1 cellular context compared by ENCODE assay signal in genomic region chr3:58164916-58165821, GRCh38.
A peak's percentile ranks its signal among the peaks of the same experiment; 100 is the strongest.
TF ChIP-seq lines count a peak whose summit lies in the region.

No MANE protein-coding gene starts in this region.

TF ChIP-seq in A549, 52 proteins besides CTCF, POLR2A, EP300 and RAD21 (continued from another document):
- TF ChIP-seq, protein P1, sequence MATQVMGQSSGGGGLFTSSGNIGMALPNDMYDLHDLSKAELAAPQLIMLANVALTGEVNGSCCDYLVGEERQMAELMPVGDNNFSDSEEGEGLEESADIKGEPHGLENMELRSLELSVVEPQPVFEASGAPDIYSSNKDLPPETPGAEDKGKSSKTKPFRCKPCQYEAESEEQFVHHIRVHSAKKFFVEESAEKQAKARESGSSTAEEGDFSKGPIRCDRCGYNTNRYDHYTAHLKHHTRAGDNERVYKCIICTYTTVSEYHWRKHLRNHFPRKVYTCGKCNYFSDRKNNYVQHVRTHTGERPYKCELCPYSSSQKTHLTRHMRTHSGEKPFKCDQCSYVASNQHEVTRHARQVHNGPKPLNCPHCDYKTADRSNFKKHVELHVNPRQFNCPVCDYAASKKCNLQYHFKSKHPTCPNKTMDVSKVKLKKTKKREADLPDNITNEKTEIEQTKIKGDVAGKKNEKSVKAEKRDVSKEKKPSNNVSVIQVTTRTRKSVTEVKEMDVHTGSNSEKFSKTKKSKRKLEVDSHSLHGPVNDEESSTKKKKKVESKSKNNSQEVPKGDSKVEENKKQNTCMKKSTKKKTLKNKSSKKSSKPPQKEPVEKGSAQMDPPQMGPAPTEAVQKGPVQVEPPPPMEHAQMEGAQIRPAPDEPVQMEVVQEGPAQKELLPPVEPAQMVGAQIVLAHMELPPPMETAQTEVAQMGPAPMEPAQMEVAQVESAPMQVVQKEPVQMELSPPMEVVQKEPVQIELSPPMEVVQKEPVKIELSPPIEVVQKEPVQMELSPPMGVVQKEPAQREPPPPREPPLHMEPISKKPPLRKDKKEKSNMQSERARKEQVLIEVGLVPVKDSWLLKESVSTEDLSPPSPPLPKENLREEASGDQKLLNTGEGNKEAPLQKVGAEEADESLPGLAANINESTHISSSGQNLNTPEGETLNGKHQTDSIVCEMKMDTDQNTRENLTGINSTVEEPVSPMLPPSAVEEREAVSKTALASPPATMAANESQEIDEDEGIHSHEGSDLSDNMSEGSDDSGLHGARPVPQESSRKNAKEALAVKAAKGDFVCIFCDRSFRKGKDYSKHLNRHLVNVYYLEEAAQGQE (IDR thresholded peaks at IDR 0.05) = no peak
- TF ChIP-seq HOXA7 (CRISPR knock-in tag; IDR thresholded peaks at IDR 0.05) (no peak), RARB (CRISPR knock-in tag; IDR thresholded peaks at IDR 0.05) (no peak), FOSL2 (IDR thresholded peaks at IDR 0.05) (no peak; the same call in 1 of the 2 replicates), FOSL2 (CRISPR knock-in tag; IDR thresholded peaks at IDR 0.05) (no peak), ZFP36 (IDR thresholded peaks at IDR 0.05; ENCODE audit: borderline replicate concordance, partially characterized antibody) (no peak), GATA3 (IDR thresholded peaks at IDR 0.05; ENCODE audit: borderline replicate concordance) (peak; percentile 25; the same call in 1 of the 2 replicates), CBX8 (IDR thresholded peaks at IDR 0.05) (no peak), MAFK (IDR thresholded peaks at IDR 0.05; ENCODE audit: partially characterized antibody) (no peak), KDM5A (IDR thresholded peaks at IDR 0.05) (no peak)
- TF ChIP-seq, protein P2, sequence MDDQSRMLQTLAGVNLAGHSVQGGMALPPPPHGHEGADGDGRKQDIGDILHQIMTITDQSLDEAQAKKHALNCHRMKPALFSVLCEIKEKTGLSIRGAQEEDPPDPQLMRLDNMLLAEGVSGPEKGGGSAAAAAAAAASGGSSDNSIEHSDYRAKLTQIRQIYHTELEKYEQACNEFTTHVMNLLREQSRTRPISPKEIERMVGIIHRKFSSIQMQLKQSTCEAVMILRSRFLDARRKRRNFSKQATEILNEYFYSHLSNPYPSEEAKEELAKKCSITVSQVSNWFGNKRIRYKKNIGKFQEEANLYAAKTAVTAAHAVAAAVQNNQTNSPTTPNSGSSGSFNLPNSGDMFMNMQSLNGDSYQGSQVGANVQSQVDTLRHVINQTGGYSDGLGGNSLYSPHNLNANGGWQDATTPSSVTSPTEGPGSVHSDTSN (IDR thresholded peaks at IDR 0.05) = no peak
- TF ChIP-seq, protein P3, sequence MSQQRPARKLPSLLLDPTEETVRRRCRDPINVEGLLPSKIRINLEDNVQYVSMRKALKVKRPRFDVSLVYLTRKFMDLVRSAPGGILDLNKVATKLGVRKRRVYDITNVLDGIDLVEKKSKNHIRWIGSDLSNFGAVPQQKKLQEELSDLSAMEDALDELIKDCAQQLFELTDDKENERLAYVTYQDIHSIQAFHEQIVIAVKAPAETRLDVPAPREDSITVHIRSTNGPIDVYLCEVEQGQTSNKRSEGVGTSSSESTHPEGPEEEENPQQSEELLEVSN (IDR thresholded peaks at IDR 0.05; ENCODE audit: borderline replicate concordance, low read depth) = no peak
